ENCODE assay signal across 19 cellular contexts in the genomic region with DNA sequence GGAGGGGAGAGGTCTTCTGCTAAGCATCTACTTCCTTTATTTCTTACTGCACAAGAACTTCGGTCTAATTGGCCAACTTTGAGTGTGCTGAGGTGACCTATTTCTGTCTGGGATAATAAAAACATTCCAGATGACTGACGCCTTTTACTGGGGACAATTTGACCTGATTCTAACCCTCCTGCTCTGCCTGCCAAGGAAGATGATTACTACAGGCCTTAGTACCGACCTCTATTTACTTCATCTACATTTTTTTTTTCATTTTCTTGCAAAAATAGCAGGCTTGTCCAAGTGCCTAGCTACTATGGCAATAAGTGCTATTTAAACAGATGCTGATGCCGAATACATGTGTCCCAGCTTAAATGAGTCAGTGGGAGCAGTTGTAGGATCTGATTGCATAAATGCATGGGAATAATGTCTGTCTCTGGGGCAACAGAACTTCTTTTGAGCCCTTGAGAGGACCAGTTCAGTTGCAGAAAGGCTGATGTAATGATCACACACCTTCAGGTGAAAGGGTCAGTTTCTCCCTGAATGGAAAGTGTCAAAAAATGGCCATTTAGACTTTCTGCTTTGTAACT.
A peak's percentile ranks its signal among the peaks of the same experiment; 100 is the strongest.
DNase-seq lines count a peak whose midpoint lies in the region; ATAC-seq and TF ChIP-seq lines count a peak whose summit lies in the region.
"Had no signal": no experiment of that assay in that cellular context is flagged by ENCODE, and none has a peak within 500 bp of the region (broad histone marks: within the 10 kb centered on the region; RNA-seq: fewer than 3 reads in every experiment).

No MANE protein-coding gene starts in this region.

- H3K9ac ChIP-seq in trophoblast cell (ENCODE audit: low read length) = no peak overlapping the region

- ATAC-seq in gastrocnemius medialis = peak; percentile 74 to 92
- ATAC-seq: PC-3; stimulated activated naive CD8-positive, alpha-beta T cell treated with anti-CD3 and anti-CD28 coated beads, Interleukin-15, Interleukin-2, amounts not matched to agents 100 U/mL and 50 U/mL, for 24 hours; upper lobe of right lung had no signal

- H4K8ac ChIP-seq in trophoblast cell (ENCODE audit: low read depth, low read length) = no peak overlapping the region

- no peak overlapping the region for H2AFZ ChIP-seq in trophoblast cell (ENCODE audit: insufficient read depth, low read length, poor library complexity)

- no peak overlapping the region for H3K23ac ChIP-seq in trophoblast cell (ENCODE audit: low read length)

- H3K27ac ChIP-seq in coronary artery (peak overlapping the region; percentile 51 to 67), layer of hippocampus (ENCODE audit: low read depth, low read length) (peak overlapping the region; percentile 38), gastrocnemius medialis (peak overlapping the region; percentile 23 to 59 (median 51)), trophoblast cell (ENCODE audit: low read depth, low read length) (no peak overlapping the region)
- H3K27ac ChIP-seq: C4-2B, neutrophil, SJCRH30, upper lobe of right lung had no signal

- H3K4me2 ChIP-seq in trophoblast cell (ENCODE audit: low read length) = no peak overlapping the region

- no peak overlapping the region for H2BK12ac ChIP-seq in trophoblast cell (ENCODE audit: low read length)

- no peak overlapping the region for H3K18ac ChIP-seq in trophoblast cell (ENCODE audit: low read length)

- no peaks in the 10 kb centered on the region for H3K79me1 ChIP-seq in trophoblast cell (ENCODE audit: low read length)

- H3K4ac ChIP-seq in trophoblast cell (ENCODE audit: low read depth, low read length) = no peak overlapping the region

- H4K91ac ChIP-seq in trophoblast cell (ENCODE audit: low read depth, low read length) = no peak overlapping the region

- no CpG with 5 or more reads among the region's 4 CpGs for WGBS in trophoblast cell (ENCODE audit: extremely low coverage, insufficient coverage, insufficient read length)

- no peak overlapping the region for H2AK5ac ChIP-seq in trophoblast cell (ENCODE audit: low read length)

- H3K79me2 ChIP-seq in trophoblast cell (ENCODE audit: control insufficient read depth, insufficient read depth, low read length, poor library complexity) = no peaks in the 10 kb centered on the region

- intact Hi-C loops in gastrocnemius medialis (cut with DNase I; ENCODE audit: low total_unique reads) = no loop called here

- POLR2A ChIA-PET in HEK293T (lab: Yijun Ruan, JAX) = no interaction called here

- H2BK5ac ChIP-seq in trophoblast cell (ENCODE audit: low read depth, low read length, poor library complexity) = no peak overlapping the region

- CTCF ChIA-PET in HEK293T (lab: Yijun Ruan, JAX) = no interaction called here

- no peaks in the 10 kb centered on the region for H3K9me3 ChIP-seq in gastrocnemius medialis
- no peaks in the 10 kb centered on the region for H3K9me3 ChIP-seq in trophoblast cell (ENCODE audit: insufficient read depth, low read depth, low read length)
- H3K9me3 ChIP-seq: neutrophil, SJCRH30, upper lobe of right lung had no signal

- H3K36me3 ChIP-seq in gastrocnemius medialis (no peaks in the 10 kb centered on the region), trophoblast cell (ENCODE audit: control insufficient read depth in 1 of 2, insufficient read depth in 2 of 2, low read length in 2 of 2) (no peaks in the 10 kb centered on the region)
- H3K36me3 ChIP-seq: neutrophil, SJCRH30, upper lobe of right lung had no signal

- DNase-seq in G401 (ENCODE audit: low spot score) (peak; percentile 49), coronary artery (ENCODE audit: low spot score) (no peak), gastrocnemius medialis (peak; percentile 10 to 48), trophoblast cell (no peak), HEK293T (ENCODE audit: extremely low spot score) (no peak), UCSD-AML1 (lab: John Stamatoyannopoulos, UW; ENCODE audit: unreplicated experiment) (no peak), GM03348 (ENCODE audit: low spot score) (no peak)
- DNase-seq: activated CD4-positive, alpha-beta memory T cell treated with anti-CD3 and anti-CD28 coated beads, Interleukin-2, amount 10 ng/mL, durations not matched to agents 7 days and 5 days; activated naive CD4-positive, alpha-beta T cell treated with anti-CD3 and anti-CD28 coated beads for 36 hours; activated T-cell treated with anti-CD3 and anti-CD28 coated beads, Interleukin-2, amount 50 U/mL, for 24 hours; NCI-H1694; NCI-H82; PC-3; SJCRH30; stimulated activated naive CD8-positive, alpha-beta T cell treated with anti-CD3 and anti-CD28 coated beads, Interleukin-15, Interleukin-2, amounts not matched to agents 100 U/mL and 50 U/mL, for 24 hours; upper lobe of right lung had no signal

- in situ Hi-C loops in G401 (cut with HindIII; ENCODE audit: low sequenced_read_pairs) (no loop called here), gastrocnemius medialis (cut with MboI; ENCODE audit: low sequenced_read_pairs in 4 of 4) (no loop called here)

- TF ChIP-seq POLR2A in gastrocnemius medialis (IDR thresholded peaks at IDR 0.05) = no peak

- H3K4me3 ChIP-seq in coronary artery (peak overlapping the region; percentile 47), gastrocnemius medialis (no peak overlapping the region), trophoblast cell (ENCODE audit: low read depth, low read length) (no peak overlapping the region)
- H3K4me3 ChIP-seq: SJCRH30, upper lobe of right lung had no signal

- H3K14ac ChIP-seq in trophoblast cell (ENCODE audit: low read length) = no peak overlapping the region

- TF ChIP-seq CTCF in coronary artery (IDR thresholded peaks at IDR 0.05) (no peak), gastrocnemius medialis (IDR thresholded peaks at IDR 0.05 in 4 of 5, conservative IDR thresholded peaks at IDR 0.05 in 1 of 5) (no peak)

- no peak overlapping the region for H4K12ac ChIP-seq in trophoblast cell (ENCODE audit: low read depth, low read length)

- no peaks in the 10 kb centered on the region for H3K27me3 ChIP-seq in layer of hippocampus (ENCODE audit: control insufficient read depth, insufficient read depth, low read length)
- no peaks in the 10 kb centered on the region for H3K27me3 ChIP-seq in gastrocnemius medialis
- no peaks in the 10 kb centered on the region for H3K27me3 ChIP-seq in trophoblast cell (ENCODE audit: insufficient read depth, low read length)
- H3K27me3 ChIP-seq: neutrophil, upper lobe of right lung had no signal

- H3K4me1 ChIP-seq in gastrocnemius medialis (no peaks in the 10 kb centered on the region), trophoblast cell (ENCODE audit: control insufficient read depth in 1 of 2, insufficient read depth in 2 of 2, low read length in 2 of 2) (no peaks in the 10 kb centered on the region)
- H3K4me1 ChIP-seq: SJCRH30, upper lobe of right lung had no signal

- no peak overlapping the region for H2BK120ac ChIP-seq in trophoblast cell (ENCODE audit: insufficient read depth, low read length, poor library complexity)

TF ChIP-seq in HEK293T, 16 proteins besides CTCF, POLR2A, EP300 and RAD21:
- TF ChIP-seq SP1 (IDR thresholded peaks at IDR 0.05) = no peak
- no peak for TF ChIP-seq PKNOX1 (IDR thresholded peaks at IDR 0.05)
- TF ChIP-seq ZNF384 (IDR thresholded peaks at IDR 0.05) = no peak
- no peak for TF ChIP-seq FOXK2 (IDR thresholded peaks at IDR 0.05)

Comparison
In these comparisons a context has a peak if more than half of its experiments do, and no peak if none do; other contexts are left out.
1. DNase-seq: peak in G401 (single experiment) and gastrocnemius medialis (2 of 2); none in coronary artery (single experiment), trophoblast cell (0 of 2), HEK293T (single experiment), UCSD-AML1 (single experiment) and GM03348 (single experiment).